Comparison of ENCODE assay signal across 29 cellular contexts in genomic region chr19:53969366-53969765, GRCh38. TPM values are rescaled to one million over a fixed set of nuclear protein-coding genes. Genes with fewer than 3 reads are reported as not detected.
"Had no signal": no experiment of that assay in that cellular context is flagged by ENCODE, and none has a peak within 500 bp of the region (broad histone marks: within the 10 kb centered on the region; RNA-seq: fewer than 3 reads in every experiment).

No MANE protein-coding gene starts in this region.

- ATAC-seq: stimulated activated effector memory CD8-positive, alpha-beta T cell treated with anti-CD3 and anti-CD28 coated beads, Interleukin-12 subunit alpha, Interleukin-12 subunit beta, amount 100 ng/mL, for 72 hours; stimulated activated memory B cell treated with anti-CD40 and anti-IgM and Interleukin-4, amounts not matched to agents 10 μg/mL and 1 μg/mL and 100 μg/mL, for 72 hours; stimulated activated naive B cell treated with anti-CD40 and anti-IgM and Interleukin-4, amounts not matched to agents 10 μg/mL and 1 μg/mL and 100 μg/mL, for 72 hours; stimulated activated naive CD8-positive, alpha-beta T cell treated with anti-CD3 and anti-CD28 coated beads, Interleukin-15, amount 100 ng/mL, for 72 hours; stimulated activated naive CD8-positive, alpha-beta T cell treated with anti-CD3 and anti-CD28 coated beads, Interleukin-15, Interleukin-2, amounts not matched to agents 100 U/mL and 50 U/mL, for 24 hours; upper lobe of right lung had no signal

- H3K9me3 ChIP-seq: suprapubic skin, testis, thoracic aorta, thyroid gland, tibial artery, tibial nerve, transverse colon, upper lobe of left lung, upper lobe of right lung, uterus, vagina had no signal

- DNase-seq: stimulated activated CD4-positive, alpha-beta T cell treated with anti-CD3 and anti-CD28 coated beads, Interleukin-2, amount 100 ng/mL, for 48 hours; stimulated activated CD4-positive, alpha-beta T cell treated with anti-CD3 and anti-CD28 coated beads, Interleukin-4, amount 100 ng/mL, for 1 hour; stimulated activated CD4-positive, alpha-beta T cell treated with anti-CD3 and anti-CD28 coated beads, Interleukin-4, amount 100 ng/mL, for 24 hours; stimulated activated CD4-positive, alpha-beta T cell treated with anti-CD3 and anti-CD28 coated beads, Interleukin-4, amount 100 ng/mL, for 4 hours; stimulated activated CD8-positive, alpha-beta memory T cell treated with anti-CD3 and anti-CD28 coated beads, Interleukin-4, amount 100 ng/mL, for 48 hours; stimulated activated naive B cell treated with anti-CD40 and anti-IgM and Interleukin-4, amounts not matched to agents 10 μg/mL and 1 μg/mL and 100 μg/mL, for 72 hours; stimulated activated naive CD4-positive, alpha-beta T cell; stimulated activated naive CD4-positive, alpha-beta T cell treated with Interleukin-2 at 50 U/mL for 16 hours; stimulated activated naive CD8-positive, alpha-beta T cell treated with anti-CD3 and anti-CD28 coated beads, Interleukin-15, amount 100 ng/mL, for 72 hours; stimulated activated naive CD8-positive, alpha-beta T cell treated with anti-CD3 and anti-CD28 coated beads, Interleukin-15, Interleukin-2, amounts not matched to agents 100 U/mL and 50 U/mL, for 24 hours; stomach; substantia nigra; testis; thyroid gland; tibial artery; transverse colon; trophoblast cell; upper lobe of left lung; upper lobe of right lung; uterus had no signal

- H3K27ac ChIP-seq: stomach, suprapubic skin, testis, thoracic aorta, thyroid gland, tibial artery, tibial nerve, transverse colon, upper lobe of left lung, upper lobe of right lung, uterus, vagina had no signal

- H3K4me3 ChIP-seq: stomach, suprapubic skin, testis, thoracic aorta, thyroid gland, tibial artery, tibial nerve, transverse colon, upper lobe of left lung, upper lobe of right lung, uterus, vagina had no signal

- H3K27me3 ChIP-seq: testis, thyroid gland, upper lobe of left lung, uterus, vagina had no signal

- H3K36me3 ChIP-seq: stomach, suprapubic skin, thoracic aorta, thyroid gland, tibial artery, tibial nerve, transverse colon, upper lobe of left lung, upper lobe of right lung, uterus, vagina had no signal

- H3K4me1 ChIP-seq: testis, thyroid gland, tibial artery, tibial nerve, transverse colon, upper lobe of right lung, uterus, vagina had no signal

RNA-seq across cellular contexts. Expression of gene CACNG8, which starts 6.6 kb away (rescaled TPM):
- total RNA-seq: thoracic aorta, thyroid gland, tibial nerve, transverse colon, vagina had no signal

RNA-seq across cellular contexts. Expression of gene CACNG6, which starts 22.1 kb away (rescaled TPM):
- total RNA-seq: subcutaneous adipose tissue, suprapubic skin, thoracic aorta, thyroid gland, tibial nerve, transverse colon, upper lobe of right lung, ureter, vagina had no signal
- polyA plus RNA-seq: urinary bladder had no signal
